ENCODE assay signal across 2 cellular contexts in genomic region chr2:70322518-70322917, GRCh38.
TF ChIP-seq lines count a peak whose summit lies in the region.

No MANE protein-coding gene starts in this region.

TF ChIP-seq in GM23338, 12 proteins besides CTCF, POLR2A, EP300 and RAD21 (continued from another document):
- TF ChIP-seq ZNF331 (CRISPR knock-in tag; IDR thresholded peaks at IDR 0.05; ENCODE audit: low read depth) (no peak), ZNF462 (CRISPR knock-in tag; IDR thresholded peaks at IDR 0.05) (no peak), CREB1 (CRISPR knock-in tag; IDR thresholded peaks at IDR 0.05; ENCODE audit: low read depth) (no peak), STAT1 (IDR thresholded peaks at IDR 0.05; ENCODE audit: unreplicated experiment) (no peak), POLR2AphosphoS5 (IDR thresholded peaks at IDR 0.05; ENCODE audit: low read depth) (no peak), ZNF114 (CRISPR knock-in tag; IDR thresholded peaks at IDR 0.05) (no peak)

TF ChIP-seq in HCT116, 20 proteins besides CTCF, POLR2A, EP300 and RAD21:
- TF ChIP-seq FOSL1 (IDR thresholded peaks at IDR 0.05; ENCODE audit: low read depth): no peak
- TF ChIP-seq ELF1 (IDR thresholded peaks at IDR 0.05; ENCODE audit: borderline replicate concordance, low read depth): no peak
- TF ChIP-seq TCF7L2 (IDR thresholded peaks at IDR 0.05; ENCODE audit: borderline replicate concordance, extremely low read depth, insufficient read depth, insufficient read length): no peak
- TF ChIP-seq SRF (IDR thresholded peaks at IDR 0.05; ENCODE audit: low read depth): no peak
- no peak for TF ChIP-seq ZBTB33 (IDR thresholded peaks at IDR 0.05; ENCODE audit: extremely low read depth, insufficient replicate concordance, low read length)
TF ChIP-seq in HCT116: peak in this region for 0.
